ENCODE assay signal across 1 cellular context in genomic region chr1:219528633-219529032, GRCh38.
TF ChIP-seq lines count a peak whose summit lies in the region.

No MANE protein-coding gene starts in this region.

TF ChIP-seq in SK-N-SH treated with all-trans-retinoic acid at 6 μM for 48 hours, 23 proteins besides CTCF, POLR2A, EP300 and RAD21 (continued from another document):
- TF ChIP-seq TSHZ2 (CRISPR knock-in tag; IDR thresholded peaks at IDR 0.05): no peak
- no peak for TF ChIP-seq RARB (CRISPR knock-in tag; IDR thresholded peaks at IDR 0.05)
- TF ChIP-seq TOX (CRISPR knock-in tag; IDR thresholded peaks at IDR 0.05; ENCODE audit: borderline replicate concordance): no peak
- TF ChIP-seq ARNTL (CRISPR knock-in tag; IDR thresholded peaks at IDR 0.05; ENCODE audit: borderline replicate concordance, low read depth): no peak
- no peak for TF ChIP-seq POU6F1 (CRISPR knock-in tag; IDR thresholded peaks at IDR 0.05; ENCODE audit: borderline replicate concordance, low read depth)
- TF ChIP-seq ZC3H10 (CRISPR knock-in tag; IDR thresholded peaks at IDR 0.05): no peak
